Comparison of ENCODE assay signal across 8 cellular contexts in genomic region chr11:96306933-96307747, GRCh38. TPM values are rescaled to one million over a fixed set of nuclear protein-coding genes. Genes with fewer than 3 reads are reported as not detected.
A peak's percentile ranks its signal among the peaks of the same experiment; 100 is the strongest.
DNase-seq lines count a peak whose midpoint lies in the region; ATAC-seq and TF ChIP-seq lines count a peak whose summit lies in the region.

No MANE protein-coding gene starts in this region.

- peaks cover 2 to 4% of the 10 kb centered on the region in 2 donors for H3K36me3 Mint-ChIP-seq in activated T-cell treated with anti-CD3 and anti-CD28 coated beads, Interleukin-2, amount 50 U/mL, for 72 hours (ENCODE audit: insufficient read depth in 2 of 2)
- H3K36me3 Mint-ChIP-seq in stimulated activated naive CD8-positive, alpha-beta T cell treated with anti-CD3 and anti-CD28 coated beads, Interleukin-15, Interleukin-2, amounts not matched to agents 100 ng/mL and 50 ng/mL, for 24 hours (ENCODE audit: low read depth) = peaks cover 14% of the 10 kb centered on the region

- H3K4me3 ChIP-seq in coronary artery (peak overlapping the region; percentile 54), left lung (no peak overlapping the region)

- DNase-seq in activated T-cell treated with anti-CD3 and anti-CD28 coated beads, Interleukin-2, amount 50 U/mL, for 72 hours = no peak
- no peak for DNase-seq in activated T-cell treated with anti-CD3 and anti-CD28 coated beads, Interleukin-2, amount 50 U/mL, for 48 hours
- peak; percentile 93 for DNase-seq in coronary artery (ENCODE audit: low spot score)
- peak in 1 of 2 donors; percentile 82 for DNase-seq in left lung
- no peak for DNase-seq in NK-92 treated with Interleukin-12 subunit alpha and Interleukin-12 subunit beta, amount 100 ng/mL, for 24 hours (lab: John Stamatoyannopoulos, UW)

- TF ChIP-seq CTCF in coronary artery (IDR thresholded peaks at IDR 0.05) = no peak
- TF ChIP-seq CTCF in left lung (IDR thresholded peaks at IDR 0.05) = no peak

- H3K27ac Mint-ChIP-seq in activated T-cell treated with anti-CD3 and anti-CD28 coated beads, Interleukin-2, amount 50 U/mL, for 72 hours = peak overlapping the region; percentile 76
- peak overlapping the region; percentile 79 for H3K27ac Mint-ChIP-seq in stimulated activated naive CD8-positive, alpha-beta T cell treated with anti-CD3 and anti-CD28 coated beads, Interleukin-15, Interleukin-2, amounts not matched to agents 100 ng/mL and 50 ng/mL, for 24 hours

- ATAC-seq in activated T-cell treated with anti-CD3 and anti-CD28 coated beads, Interleukin-2, amount 50 U/mL, for 72 hours (replicated peaks in 1 of 2) = peak; percentile 59 to 65
- ATAC-seq in left lung (peak; percentile 91), GM21526 (IDR thresholded peaks at IDR 0.05; ENCODE audit: low FRiP score, unreplicated experiment) (no peak)

- peaks cover 37 to 83% of the 10 kb centered on the region in 2 donors for H3K4me1 ChIP-seq in left lung

- peak overlapping the region; percentile 74 to 78 for H3K27ac ChIP-seq in coronary artery
- peak overlapping the region; percentile 87 to 90 for H3K27ac ChIP-seq in left lung

- no peaks in the 10 kb centered on the region for H3K27me3 Mint-ChIP-seq in activated T-cell treated with anti-CD3 and anti-CD28 coated beads, Interleukin-2, amount 50 U/mL, for 72 hours (ENCODE audit: low read depth)
- no peaks in the 10 kb centered on the region for H3K27me3 Mint-ChIP-seq in stimulated activated naive CD8-positive, alpha-beta T cell treated with anti-CD3 and anti-CD28 coated beads, Interleukin-15, Interleukin-2, amounts not matched to agents 100 ng/mL and 50 ng/mL, for 24 hours

- intact Hi-C loops in left lung (cut with DNase I) = no loop called here

- H3K9me3 ChIP-seq in left lung = no peaks in the 10 kb centered on the region

- H3K9me3 Mint-ChIP-seq in activated T-cell treated with anti-CD3 and anti-CD28 coated beads, Interleukin-2, amount 50 U/mL, for 72 hours = no peaks in the 10 kb centered on the region
- H3K9me3 Mint-ChIP-seq in stimulated activated naive CD8-positive, alpha-beta T cell treated with anti-CD3 and anti-CD28 coated beads, Interleukin-15, Interleukin-2, amounts not matched to agents 100 ng/mL and 50 ng/mL, for 24 hours = no peaks in the 10 kb centered on the region

- no peaks in the 10 kb centered on the region for H3K27me3 ChIP-seq in left lung

- H3K4me1 Mint-ChIP-seq in activated T-cell treated with anti-CD3 and anti-CD28 coated beads, Interleukin-2, amount 50 U/mL, for 72 hours (ENCODE audit: low read depth) = peaks cover 88% of the 10 kb centered on the region
- H3K4me1 Mint-ChIP-seq in stimulated activated naive CD8-positive, alpha-beta T cell treated with anti-CD3 and anti-CD28 coated beads, Interleukin-15, Interleukin-2, amounts not matched to agents 100 ng/mL and 50 ng/mL, for 24 hours (ENCODE audit: low read depth) = peaks cover 86% of the 10 kb centered on the region

- H3K4me3 Mint-ChIP-seq in activated T-cell treated with anti-CD3 and anti-CD28 coated beads, Interleukin-2, amount 50 U/mL, for 72 hours = peak overlapping the region; percentile 64 to 70
- H3K4me3 Mint-ChIP-seq in stimulated activated naive CD8-positive, alpha-beta T cell treated with anti-CD3 and anti-CD28 coated beads, Interleukin-15, Interleukin-2, amounts not matched to agents 100 ng/mL and 50 ng/mL, for 24 hours = peak overlapping the region; percentile 69

- H3K36me3 ChIP-seq in left lung = no peaks in the 10 kb centered on the region

TF ChIP-seq in PFSK-1, 5 proteins besides CTCF, POLR2A, EP300 and RAD21:
- TF ChIP-seq FOXP2 (optimal IDR thresholded peaks at IDR 0.05; ENCODE audit: borderline replicate concordance, extremely low read depth, extremely low read length, insufficient read depth) (no peak), SIN3A (IDR thresholded peaks at IDR 0.05; ENCODE audit: borderline replicate concordance, insufficient read depth, low read length) (peak; percentile 80; the same call in 1 of the 2 replicates), REST (IDR thresholded peaks at IDR 0.05; ENCODE audit: insufficient read depth in 1 of 2, low read depth in 2 of 2, low read length in 2 of 2) (peak in 1 of 2 experiments; percentile 35; a peak in 1 of 4 replicates), POLR2AphosphoS5 (IDR thresholded peaks at IDR 0.05; ENCODE audit: low read depth, low read length) (peak; percentile 58; the same call in 1 of the 2 replicates), TAF1 (IDR thresholded peaks at IDR 0.05; ENCODE audit: borderline replicate concordance, insufficient read depth, low read length) (no peak; the same call in 1 of the 2 replicates)
TF ChIP-seq in PFSK-1: peak in this region for 3.

RNA-seq across cellular contexts. Expression of gene MAML2, which starts 35.9 kb away (rescaled TPM):
- 10 to 100 TPM; 30.5 to 34.6 TPM for total RNA-seq in activated T-cell treated with anti-CD3 and anti-CD28 coated beads, Interleukin-2, amount 50 U/mL, for 72 hours
- 3.1 TPM for polyA plus RNA-seq in PFSK-1 (2012; ENCODE audit: insufficient read length, low read depth)
- total RNA-seq in left lung = 10 to 100 TPM; 18.7 to 24.7 TPM
